ENCODE assay signal across 8 cellular contexts in genomic region chr17:16521070-16521727, GRCh38. TPM values are rescaled to one million over a fixed set of nuclear protein-coding genes. Genes with fewer than 3 reads are reported as not detected.
DNase-seq lines count a peak whose midpoint lies in the region; ATAC-seq, FAIRE-seq and TF ChIP-seq lines count a peak whose summit lies in the region.

No MANE protein-coding gene starts in this region.

- no peak for ATAC-seq in GM18873 (IDR thresholded peaks at IDR 0.05; ENCODE audit: low FRiP score, unreplicated experiment)

- H4K20me1 ChIP-seq in hepatocyte (ENCODE audit: insufficient read depth, poor library complexity, severe bottlenecking): no peaks in the 10 kb centered on the region

- WGBS in hepatocyte (ENCODE audit: low lambda C conversion rate, missing lambda C conversion rate): 36% methylated on average over 7 of the region's 7 CpGs
- WGBS in small intestine, 3 donors: 6 to 26% (median 25%) methylated on average over 7 of the region's 7 CpGs

- H3K27me3 ChIP-seq in hepatocyte: no peaks in the 10 kb centered on the region
- no peaks in the 10 kb centered on the region for H3K27me3 ChIP-seq in small intestine (ENCODE audit: control insufficient read depth in 2 of 2, insufficient read depth in 2 of 2, low read length in 2 of 2)

- peak; percentile 84 for DNase-seq in DMS 273 (lab: John Stamatoyannopoulos, UW; ENCODE audit: unreplicated experiment)
- peak; percentile 89 for DNase-seq in H4 (ENCODE audit: low spot score)
- DNase-seq in NCI-H2029 (lab: John Stamatoyannopoulos, UW): peak; percentile 36
- peak; percentile 37 for DNase-seq in T-helper 9 cell
- peak; percentile 92 for DNase-seq in astrocyte of the hippocampus (ENCODE audit: low read depth, low spot score)
- DNase-seq in hepatocyte (ENCODE audit: low spot score): peak; percentile 92
- DNase-seq in small intestine: peak; percentile 95

- H3K9me3 ChIP-seq in hepatocyte (ENCODE audit: low read depth) (no peaks in the 10 kb centered on the region), small intestine (ENCODE audit: control insufficient read depth, low read depth) (no peaks in the 10 kb centered on the region)

- TF ChIP-seq CTCF in hepatocyte (IDR thresholded peaks at IDR 0.05; ENCODE audit: poor library complexity): peak; percentile 96

- no peak overlapping the region for H3K4me3 ChIP-seq in hepatocyte
- H3K4me3 ChIP-seq in small intestine (ENCODE audit: low read depth in 1 of 2, low read length in 2 of 2): no peak overlapping the region

- no peak overlapping the region for H3K4me2 ChIP-seq in hepatocyte

- H3K4me1 ChIP-seq in hepatocyte (ENCODE audit: insufficient read depth) (peaks cover 15% of the 10 kb centered on the region), small intestine (ENCODE audit: control insufficient read depth in 2 of 2, insufficient read depth in 1 of 2, low read depth in 1 of 2, low read length in 1 of 2) (peaks cover 0 to 3% of the 10 kb centered on the region in 2 donors)

- H3K36me3 ChIP-seq in hepatocyte (replicated peaks; ENCODE audit: insufficient read depth, low read depth) (no peaks in the 10 kb centered on the region), small intestine (ENCODE audit: control insufficient read depth in 2 of 2, insufficient read depth in 2 of 2, low read length in 2 of 2) (no peaks in the 10 kb centered on the region)

- no peaks in the 10 kb centered on the region for H3K9me2 ChIP-seq in hepatocyte (replicated peaks; ENCODE audit: insufficient read depth)

- H2AFZ ChIP-seq in hepatocyte: peak overlapping the region; percentile 64

- peak overlapping the region; percentile 14 for H3K27ac ChIP-seq in hepatocyte
- H3K27ac ChIP-seq in small intestine (ENCODE audit: low read depth in 1 of 2, low read length in 1 of 2): peak overlapping the region in 1 of 2 donors; percentile 12

- FAIRE-seq in small intestine (lab: Jason Lieb, UNC): no peak

- no peaks in the 10 kb centered on the region for H3K79me2 ChIP-seq in hepatocyte

RNA-seq across cellular contexts. Expression of gene LRRC75A, which starts 29.2 kb away (rescaled TPM):
- 0.39 TPM in 1 of 2 replicates, not detected in the other for total RNA-seq in H4 (2014; rRNA removed; shearing (Covaris generic))
- 15.0 and 18.0 TPM in 2 replicates for total RNA-seq in hepatocyte
- 7.7 and 10.7 TPM in 2 replicates for polyA plus RNA-seq in hepatocyte
- polyA plus RNA-seq in small intestine: 100 to 1,000 TPM in 1 of 3 donors, 10 to 100 TPM in 2; 30.5 to 130 (median 80.5) TPM

RNA-seq across cellular contexts. Expression of gene ZNF287, which starts 47.8 kb away (rescaled TPM):
- total RNA-seq in H4 (2014; rRNA removed; shearing (Covaris generic)): 9.0 and 9.9 TPM in 2 replicates
- total RNA-seq in hepatocyte: 4.4 and 10.6 TPM in 2 replicates
- polyA plus RNA-seq in hepatocyte (7.1 and 7.3 TPM in 2 replicates), small intestine (1 to 10 TPM in 1 of 3 donors, under 1 TPM in 1, not detected in 1; 0.81 to 2.2 TPM)

Comparison
In these comparisons a context has a peak if more than half of its experiments do, and no peak if none do; other contexts are left out.
1. DNase-seq: peak in every context shown above with its lines; median percentile 95 in small intestine; 92 in astrocyte of the hippocampus; 92 in hepatocyte; 89 in H4; 84 in DMS 273; 37 in T-helper 9 cell; 36 in NCI-H2029.
2. RNA of gene LRRC75A, which starts 29.2 kb away (total RNA-seq): 15.0 to 18.0 TPM in hepatocyte; 0.39 TPM in H4; every median in the first group is over 10 times any median in the second.